Comparison of ENCODE assay signal across 8 cellular contexts in the genomic region with DNA sequence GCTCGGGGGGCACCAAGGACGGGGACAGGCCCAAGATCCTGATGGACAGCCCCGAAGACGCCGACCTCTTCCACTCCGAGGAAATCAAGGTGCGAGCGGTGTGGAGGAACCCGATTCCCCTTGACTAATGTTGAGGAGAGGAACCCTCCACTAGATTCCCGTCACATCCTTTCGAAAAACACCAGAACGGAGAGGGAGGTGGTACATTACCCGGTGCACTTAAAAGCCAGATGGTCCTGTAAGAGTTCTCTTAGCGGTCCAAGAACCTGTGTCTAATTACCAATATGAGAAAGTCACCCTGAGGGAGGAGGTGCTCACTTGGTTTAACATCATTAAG. TPM values are rescaled to one million over a fixed set of nuclear protein-coding genes. Genes with fewer than 3 reads are reported as not detected.
A peak's percentile ranks its signal among the peaks of the same experiment; 100 is the strongest.
DNase-seq lines count a peak whose midpoint lies in the region; ATAC-seq and TF ChIP-seq lines count a peak whose summit lies in the region.

No MANE protein-coding gene starts in this region.

- H2BK15ac ChIP-seq in IMR-90 (ENCODE audit: low read depth, low read length) = no peak overlapping the region

- H3K27ac ChIP-seq in CD4-positive, alpha-beta T cell (ENCODE audit: low read depth, low read length) = peak overlapping the region; percentile 80
- peak overlapping the region; percentile 80 for H3K27ac ChIP-seq in IMR-90 (ENCODE audit: insufficient read depth, low read length)
- peak overlapping the region; percentile 99 to 100 for H3K27ac ChIP-seq in mucosa of rectum (ENCODE audit: low read depth in 2 of 2, low read length in 2 of 2)

- intact Hi-C loops in CD4-positive, alpha-beta T cell (cut with DNase I, micrococcal nuclease) = loop anchor here in 1 of 2 experiments (2.0 to 10.0 kb wide), 4 partner anchors 207 to 1651 kb away; partner anchors contain the start of genes CIT, RFC5, SUDS3 and TAOK3
- intact Hi-C loops in IMR-90 (cut with micrococcal nuclease) = loop anchor here (5.0 kb wide), 1 partner anchor 1531 kb away; the partner anchor contains the start of gene PEBP1

- H3K4ac ChIP-seq in IMR-90 (ENCODE audit: low read depth, low read length) = peak overlapping the region; percentile 90

- H2AK9ac ChIP-seq in IMR-90 (replicated peaks; ENCODE audit: low read depth, low read length, poor library complexity) = peak overlapping the region; percentile 89

- H3K27me3 Mint-ChIP-seq in CD4-positive, alpha-beta T cell = no peaks in the 10 kb centered on the region

- no TSS peak for BruUV-seq in IMR-90 (replicated peaks; lab: Mats Ljungman, UMichigan)

- peaks cover 40% of the 10 kb centered on the region for H3K36me3 Mint-ChIP-seq in CD4-positive, alpha-beta T cell (ENCODE audit: low read depth)

- H2AFZ ChIP-seq in IMR-90 (replicated peaks; ENCODE audit: low read length, poor library complexity) = peak overlapping the region; percentile 98

- in situ Hi-C loops in IMR-90 (cut with MboI; ENCODE audit: low sequenced_read_pairs) = loop anchor here (10.0 kb wide), 1 partner anchor 1263 kb away; no protein-coding TSS in a partner anchor

- peak overlapping the region; percentile 92 for H3K4me3 Mint-ChIP-seq in CD4-positive, alpha-beta T cell

- TF ChIP-seq CTCF in CD4-positive, alpha-beta T cell (IDR thresholded peaks at IDR 0.05) = no peak
- no peak for TF ChIP-seq CTCF in IMR-90 (conservative IDR thresholded peaks at IDR 0.05; ENCODE audit: low read depth, low read length)
- TF ChIP-seq CTCF in cardiac fibroblast (IDR thresholded peaks at IDR 0.05; ENCODE audit: low read depth, low read length) = no peak

- H3K4me2 ChIP-seq in IMR-90 (ENCODE audit: low read depth, low read length) = peak overlapping the region; percentile 82

- H4K5ac ChIP-seq in IMR-90 (ENCODE audit: low read depth, low read length) = peak overlapping the region; percentile 67

- peak; percentile 4 for ATAC-seq in CD4-positive, alpha-beta T cell (ENCODE audit: poor library complexity)
- ATAC-seq in IMR-90 (ENCODE audit: low read depth) = no peak

- H3K27ac Mint-ChIP-seq in CD4-positive, alpha-beta T cell = peak overlapping the region; percentile 93

- DNase-seq in CD4-positive, alpha-beta T cell = no peak
- DNase-seq in IMR-90 (peak; percentile 8), cardiac fibroblast (ENCODE audit: low read depth in 2 of 2) (peak; percentile 17 to 27), occipital lobe (lab: John Stamatoyannopoulos, UW) (no peak), amniotic stem cell (lab: John Stamatoyannopoulos, UW) (no peak), Ammon's horn (ENCODE audit: low spot score) (no peak), NCI-H187 treated with DMSO at 0.1 percent for 48 hours (lab: John Stamatoyannopoulos, UW) (no peak)

- H4K91ac ChIP-seq in IMR-90 (ENCODE audit: insufficient read depth, low read depth, low read length) = peak overlapping the region; percentile 74; the same call in 1 of the 2 replicates

- H3K4me3 ChIP-seq in IMR-90 (ENCODE audit: insufficient read depth, low read depth, low read length) = peak overlapping the region; percentile 81
- peak overlapping the region; percentile 97 to 98 for H3K4me3 ChIP-seq in cardiac fibroblast (replicated peaks in 1 of 2; ENCODE audit: low read depth in 2 of 2, low read length in 2 of 2)
- H3K4me3 ChIP-seq in mucosa of rectum (ENCODE audit: low read length in 2 of 2) = peak overlapping the region; percentile 96 to 99

- no peaks in the 10 kb centered on the region for H4K20me1 ChIP-seq in IMR-90 (ENCODE audit: insufficient read depth, low read length)

- no peaks in the 10 kb centered on the region for H3K9me1 ChIP-seq in IMR-90 (ENCODE audit: insufficient read depth, low read length)

- H3K4me1 ChIP-seq in IMR-90 (ENCODE audit: control insufficient read depth, insufficient read depth, low read length) (no peaks in the 10 kb centered on the region), mucosa of rectum (ENCODE audit: control insufficient read depth in 2 of 2, insufficient read depth in 2 of 2, low read length in 2 of 2) (peaks cover 28 to 45% of the 10 kb centered on the region in 2 donors)

- dilution Hi-C loops in IMR-90 (cut with HindIII; ENCODE audit: low sequenced_read_pairs, unreplicated experiment) = no loop called here

- no peak overlapping the region for H2BK120ac ChIP-seq in IMR-90 (ENCODE audit: low read depth, low read length)

- peak overlapping the region; percentile 95 for H3K14ac ChIP-seq in IMR-90 (replicated peaks; ENCODE audit: low read depth, low read length)

- H3K23ac ChIP-seq in IMR-90 (ENCODE audit: low read depth, low read length) = peak overlapping the region; percentile 47

- peak overlapping the region; percentile 77 for H2BK5ac ChIP-seq in IMR-90 (ENCODE audit: low read depth, low read length, poor library complexity, severe bottlenecking)

- TF ChIP-seq POLR2A in IMR-90 (IDR thresholded peaks at IDR 0.05; ENCODE audit: low read depth, low read length) = no peak

- TF ChIP-seq RAD21 in IMR-90 (IDR thresholded peaks at IDR 0.05; ENCODE audit: low read length) = no peak

- WGBS in IMR-90 (ENCODE audit: extremely low coverage in 2 of 2, insufficient read length in 1 of 2), 2 experiments = no CpG with 5 or more reads among the region's 14 CpGs

- peak overlapping the region; percentile 86 to 93 for H4K8ac ChIP-seq in IMR-90 (ENCODE audit: low read depth in 2 of 2, low read length in 2 of 2)

- no peak overlapping the region; the same call in 1 of the 2 replicates for H3K18ac ChIP-seq in IMR-90 (ENCODE audit: low read depth, low read length)

- H2AK5ac ChIP-seq in IMR-90 (ENCODE audit: low read depth, low read length) = peak overlapping the region; percentile 36; the same call in 1 of the 2 replicates

- POLR2A ChIA-PET in CD4-positive, alpha-beta T cell (lab: Charles Lee) = interaction anchor here (0.8 to 1.5 kb wide), 3 partner anchors 9 to 1292 kb away, joined by 3 to 5 read pairs (median 5); partner anchors contain the start of gene SUDS3
- POLR2A ChIA-PET in IMR-90 (lab: Charles Lee; ENCODE audit: unreplicated experiment) = no interaction called here

- H3K27me3 ChIP-seq in CD4-positive, alpha-beta T cell (ENCODE audit: control insufficient read depth, insufficient read depth, low read length) = no peaks in the 10 kb centered on the region
- H3K27me3 ChIP-seq in IMR-90 (ENCODE audit: control insufficient read depth, insufficient read depth, low read length) = no peaks in the 10 kb centered on the region
- no peaks in the 10 kb centered on the region for H3K27me3 ChIP-seq in mucosa of rectum (ENCODE audit: control insufficient read depth in 2 of 2, insufficient read depth in 2 of 2, low read length in 2 of 2)

- peaks cover 19% of the 10 kb centered on the region in 2 experiments for H3K79me1 ChIP-seq in IMR-90 (ENCODE audit: low read depth in 1 of 2, low read length in 2 of 2)

- H3K36me3 ChIP-seq in IMR-90 (ENCODE audit: control insufficient read depth, insufficient read depth, low read length) (peaks cover 8% of the 10 kb centered on the region), mucosa of rectum (ENCODE audit: control insufficient read depth in 2 of 2, insufficient read depth in 2 of 2, low read length in 2 of 2) (peaks cover 8 to 19% of the 10 kb centered on the region in 2 donors)

- CTCF ChIA-PET in CD4-positive, alpha-beta T cell (lab: Charles Lee) = interaction anchor here (0.7 to 2.0 kb wide), 7 partner anchors 9 to 1651 kb away, joined by 3 to 12 read pairs (median 3); partner anchors contain the start of gene RFC5
- CTCF ChIA-PET in IMR-90 (lab: Yijun Ruan, JAX) = interaction anchor here (0.7 to 1.4 kb wide), 5 partner anchors 10 to 39 kb away, joined by 3 to 7 read pairs (median 4); no protein-coding TSS in a partner anchor

- H2BK20ac ChIP-seq in IMR-90 (ENCODE audit: low read depth, low read length) = no peak overlapping the region

- H3K4me1 Mint-ChIP-seq in CD4-positive, alpha-beta T cell (ENCODE audit: low read depth) = peaks cover 62% of the 10 kb centered on the region

- H3K9ac ChIP-seq in IMR-90 (ENCODE audit: low read depth, low read length) (peak overlapping the region; percentile 98), mucosa of rectum (ENCODE audit: low read depth in 1 of 2, low read length in 2 of 2) (peak overlapping the region; percentile 87 to 100)

- peak overlapping the region; percentile 85 for H3K56ac ChIP-seq in IMR-90 (ENCODE audit: extremely low read depth, insufficient read depth, low read length)

- H3K9me3 ChIP-seq in CD4-positive, alpha-beta T cell (ENCODE audit: control insufficient read depth, low read length) = no peaks in the 10 kb centered on the region
- H3K9me3 ChIP-seq in IMR-90 (ENCODE audit: control insufficient read depth, insufficient read depth, low read length) = no peaks in the 10 kb centered on the region
- H3K9me3 ChIP-seq in mucosa of rectum (ENCODE audit: control insufficient read depth in 2 of 2, low read length in 2 of 2) = no peaks in the 10 kb centered on the region

- H3K9me3 Mint-ChIP-seq in CD4-positive, alpha-beta T cell = no peaks in the 10 kb centered on the region

TF ChIP-seq in IMR-90, 13 proteins besides CTCF, POLR2A, EP300 and RAD21:
- TF ChIP-seq RCOR1 (IDR thresholded peaks at IDR 0.05; ENCODE audit: insufficient replicate concordance, low read length) = no peak
- no peak for TF ChIP-seq CEBPB (IDR thresholded peaks at IDR 0.05; ENCODE audit: low read depth, low read length)
- TF ChIP-seq FOS (IDR thresholded peaks at IDR 0.05; ENCODE audit: low read depth, low read length) = no peak
- no peak for TF ChIP-seq USF2 (IDR thresholded peaks at IDR 0.05; ENCODE audit: low read depth, low read length)
- TF ChIP-seq CHD1 (IDR thresholded peaks at IDR 0.05; ENCODE audit: low read depth, low read length) = no peak
- no peak for TF ChIP-seq NFE2L2 (IDR thresholded peaks at IDR 0.05; ENCODE audit: low read depth, low read length)
- no peak for TF ChIP-seq MXI1 (IDR thresholded peaks at IDR 0.05; ENCODE audit: borderline replicate concordance, low read depth, low read length)
- no peak for TF ChIP-seq SMC3 (IDR thresholded peaks at IDR 0.05; ENCODE audit: low read depth, low read length)

RNA-seq across cellular contexts. Expression of gene PRKAB1, which starts 0.3 kb away (rescaled TPM):
- 10 to 100 TPM; 18.6 to 24.2 TPM for total RNA-seq in CD4-positive, alpha-beta T cell
- total RNA-seq in IMR-90 (2012; rRNA removed) = 6.9 and 9.7 TPM in 2 replicates
- 18.6 and 19.3 TPM in 2 replicates for polyA plus RNA-seq in IMR-90 (2012; rRNA removed)
- polyA plus RNA-seq in IMR-90 (2012; cell fraction: cytosol; rRNA removed) = 6.5 and 11.0 TPM in 2 replicates
- polyA plus RNA-seq in IMR-90 (2012; cell fraction: nucleus; rRNA removed; ENCODE audit: low replicate concordance) = 21.8 and 37.8 TPM in 2 replicates
- 16.8 TPM for total RNA-seq in occipital lobe

Comparison
In these comparisons a context has a peak if more than half of its experiments do, and no peak if none do; other contexts are left out.
1. DNase-seq: peak in IMR-90 (single experiment) and cardiac fibroblast (2 of 2); none in CD4-positive, alpha-beta T cell (0 of 10), occipital lobe (single experiment), amniotic stem cell (single experiment), Ammon's horn (single experiment) and NCI-H187 treated with DMSO at 0.1 percent for 48 hours (single experiment).
2. Peak in every context shown above with its lines, with median percentiles within 50 percentile points of each other: H3K27ac ChIP-seq and H3K4me3 ChIP-seq.